In genomic region chr6:143103916-143104315, GRCh38 we compare ENCODE assay signal across 32 cellular contexts.
"Had no signal": no experiment of that assay in that cellular context is flagged by ENCODE, and none has a peak within 500 bp of the region (broad histone marks: within the 10 kb centered on the region; RNA-seq: fewer than 3 reads in every experiment).

No MANE protein-coding gene starts in this region.

- H3K9me3 Mint-ChIP-seq: activated B cell treated with CpG ODN at 0.5 μM for 24 hours; activated CD4-positive, alpha-beta memory T cell treated with anti-CD3 and anti-CD28 coated beads, Interleukin-2, amount 10 ng/mL, durations not matched to agents 7 days and 5 days; activated CD4-positive, alpha-beta T cell treated with anti-CD3 and anti-CD28 coated beads, Interleukin-2, amount 10 ng/mL, durations not matched to agents 7 days and 5 days; activated naive CD4-positive, alpha-beta T cell treated with anti-CD3 and anti-CD28 coated beads, Interleukin-2, amount 10 ng/mL, durations not matched to agents 7 days and 5 days; activated naive CD4-positive, alpha-beta T cell treated with anti-CD3 and anti-CD28 coated beads, Interleukin-2, amount 50 U/mL, for 24 hours; activated naive CD8-positive, alpha-beta T cell treated with anti-CD3 and anti-CD28 coated beads, Interleukin-2, amount 10 ng/mL, durations not matched to agents 7 days and 5 days; activated naive CD8-positive, alpha-beta T cell treated with anti-CD3 and anti-CD28 coated beads, Interleukin-2, amount 50 U/mL, for 24 hours; activated T-cell treated with anti-CD3 and anti-CD28 coated beads, Interleukin-2, amount 50 U/mL, for 24 hours; activated T-helper 2 cell treated with anti-CD3 and anti-CD28 coated beads, Interferon-gamma antibody, Interleukin-2, Interleukin-4, amounts not matched to agents 10 μg/mL and 5 μg/mL and 100 μg/mL, durations not matched to agents 14 hours and 24 hours and 36 hours; brain; central memory CD8-positive, alpha-beta T cell; T-helper 1 cell treated with Interleukin-12 subunit alpha and Interleukin-12 subunit beta and Interleukin-4 antibody, amounts not matched to agents 30 μg/mL and 1 μg/mL, for 36 hours; T-helper 2 cell treated with Interferon-gamma antibody and Interleukin-4, amounts not matched to agents 5 μg/mL and 100 μg/mL, for 36 hours had no signal

- H3K27me3 Mint-ChIP-seq: activated B cell treated with CpG ODN at 0.5 μM for 24 hours; activated CD4-positive, alpha-beta memory T cell treated with anti-CD3 and anti-CD28 coated beads, Interleukin-2, amount 10 ng/mL, durations not matched to agents 7 days and 5 days; activated CD4-positive, alpha-beta T cell treated with anti-CD3 and anti-CD28 coated beads for 36 hours; activated CD4-positive, alpha-beta T cell treated with anti-CD3 and anti-CD28 coated beads, Interleukin-2, amount 10 ng/mL, durations not matched to agents 7 days and 5 days; activated CD8-positive, alpha-beta memory T cell treated with anti-CD3 and anti-CD28 coated beads, Interleukin-2, amount 10 ng/mL, durations not matched to agents 7 days and 5 days; activated naive CD4-positive, alpha-beta T cell treated with anti-CD3 and anti-CD28 coated beads, Interleukin-2, amount 10 ng/mL, durations not matched to agents 7 days and 5 days; activated naive CD4-positive, alpha-beta T cell treated with anti-CD3 and anti-CD28 coated beads, Interleukin-2, amount 50 U/mL, for 24 hours; activated naive CD8-positive, alpha-beta T cell; activated naive CD8-positive, alpha-beta T cell treated with anti-CD3 and anti-CD28 coated beads, Interleukin-2, amount 10 ng/mL, durations not matched to agents 7 days and 5 days; activated T-cell treated with anti-CD3 and anti-CD28 coated beads, Interleukin-2, amount 50 U/mL, for 24 hours; brain; central memory CD8-positive, alpha-beta T cell had no signal

- H3K27ac Mint-ChIP-seq: activated B cell treated with CpG ODN at 0.5 μM for 24 hours; activated CD4-positive, alpha-beta memory T cell treated with anti-CD3 and anti-CD28 coated beads, Interleukin-2, amount 10 ng/mL, durations not matched to agents 7 days and 5 days; activated CD4-positive, alpha-beta T cell treated with anti-CD3 and anti-CD28 coated beads for 36 hours; activated CD4-positive, alpha-beta T cell treated with anti-CD3 and anti-CD28 coated beads, Interleukin-2, amount 10 ng/mL, durations not matched to agents 7 days and 5 days; activated CD8-positive, alpha-beta memory T cell treated with anti-CD3 and anti-CD28 coated beads, Interleukin-2, amount 10 ng/mL, durations not matched to agents 7 days and 5 days; activated CD8-positive, alpha-beta T cell treated with anti-CD3 and anti-CD28 coated beads, Interleukin-2, amount 10 ng/mL, durations not matched to agents 7 days and 5 days; activated naive CD4-positive, alpha-beta T cell treated with anti-CD3 and anti-CD28 coated beads, Interleukin-2, amount 10 ng/mL, durations not matched to agents 7 days and 5 days; activated naive CD4-positive, alpha-beta T cell treated with anti-CD3 and anti-CD28 coated beads, Interleukin-2, amount 50 U/mL, for 24 hours; activated naive CD8-positive, alpha-beta T cell; activated naive CD8-positive, alpha-beta T cell treated with anti-CD3 and anti-CD28 coated beads, Interleukin-2, amount 10 ng/mL, durations not matched to agents 7 days and 5 days; activated naive CD8-positive, alpha-beta T cell treated with anti-CD3 and anti-CD28 coated beads, Interleukin-2, amount 50 U/mL, for 24 hours; activated T-cell treated with anti-CD3 and anti-CD28 coated beads, Interleukin-2, amount 50 U/mL, for 24 hours; activated T-helper 2 cell treated with anti-CD3 and anti-CD28 coated beads, Interferon-gamma antibody, Interleukin-2, Interleukin-4, amounts not matched to agents 10 μg/mL and 5 μg/mL and 100 μg/mL, durations not matched to agents 14 hours and 24 hours and 36 hours; brain; T-helper 1 cell treated with Interleukin-12 subunit alpha and Interleukin-12 subunit beta and Interleukin-4 antibody, amounts not matched to agents 30 μg/mL and 1 μg/mL, for 36 hours; T-helper 2 cell treated with Interferon-gamma antibody and Interleukin-4, amounts not matched to agents 5 μg/mL and 100 μg/mL, for 36 hours had no signal

- ATAC-seq: activated CD4-positive, alpha-beta T cell treated with anti-CD3 and anti-CD28 coated beads for 36 hours; activated CD8-positive, alpha-beta memory T cell treated with anti-CD3 and anti-CD28 coated beads, Interleukin-2, amount 10 ng/mL, durations not matched to agents 7 days and 5 days; activated CD8-positive, alpha-beta T cell treated with anti-CD3 and anti-CD28 coated beads, Interleukin-2, amount 10 ng/mL, durations not matched to agents 7 days and 5 days; activated naive CD8-positive, alpha-beta T cell treated with anti-CD3 and anti-CD28 coated beads, Interleukin-2, amount 50 U/mL, for 24 hours had no signal

- DNase-seq: activated B cell treated with CpG ODN at 0.5 μM for 24 hours; activated CD4-positive, alpha-beta memory T cell treated with anti-CD3 and anti-CD28 coated beads, Interleukin-2, amount 10 ng/mL, durations not matched to agents 7 days and 5 days; activated CD4-positive, alpha-beta T cell treated with anti-CD3 and anti-CD28 coated beads for 36 hours; activated CD4-positive, alpha-beta T cell treated with anti-CD3 and anti-CD28 coated beads for 48 hours; activated CD4-positive, alpha-beta T cell treated with anti-CD3 and anti-CD28 coated beads, Interleukin-2, amount 10 ng/mL, durations not matched to agents 7 days and 5 days; activated CD4-positive, alpha-beta T cell treated with anti-CD3 and anti-CD28 coated beads, Interleukin-2, amount 50 U/mL, for 48 hours; activated CD4-positive, CD25-positive, alpha-beta regulatory T cell treated with anti-CD3 and anti-CD28 coated beads, Interleukin-2, amount 50 U/mL, for 72 hours; activated CD8-positive, alpha-beta memory T cell treated with anti-CD3 and anti-CD28 coated beads for 24 hours; activated CD8-positive, alpha-beta memory T cell treated with anti-CD3 and anti-CD28 coated beads, Interleukin-2, amount 10 ng/mL, durations not matched to agents 7 days and 5 days; activated CD8-positive, alpha-beta memory T cell treated with anti-CD3 and anti-CD28 coated beads, Interleukin-2, amount 50 U/mL, for 48 hours; activated CD8-positive, alpha-beta T cell treated with anti-CD3 and anti-CD28 coated beads, Interleukin-2, amount 10 ng/mL, durations not matched to agents 7 days and 5 days; activated effector memory CD4-positive, alpha-beta T cell treated with Interleukin-2 at 50 U/mL for 16 hours; activated gamma-delta T cell; activated naive CD4-positive, alpha-beta T cell treated with anti-CD3 and anti-CD28 coated beads, Interleukin-2, amount 10 ng/mL, durations not matched to agents 7 days and 5 days; activated naive CD4-positive, alpha-beta T cell treated with Interleukin-2 at 50 U/mL for 16 hours; activated naive CD8-positive, alpha-beta T cell treated with anti-CD3 and anti-CD28 coated beads, Interleukin-2, amount 10 ng/mL, durations not matched to agents 7 days and 5 days; activated naive CD8-positive, alpha-beta T cell treated with anti-CD3 and anti-CD28 coated beads, Interleukin-2, amount 50 U/mL, for 24 hours; activated T-cell treated with anti-CD3 and anti-CD28 coated beads, Interleukin-2, amount 50 U/mL, for 24 hours; activated T-cell treated with anti-CD3 and anti-CD28 coated beads, Interleukin-2, amount 50 U/mL, for 48 hours; amygdala; anterior cingulate cortex; caudate nucleus; cerebellar nuclear complex; T-helper 1 cell; T-helper 9 cell had no signal

- H3K36me3 Mint-ChIP-seq: activated CD8-positive, alpha-beta memory T cell treated with anti-CD3 and anti-CD28 coated beads, Interleukin-2, amount 10 ng/mL, durations not matched to agents 7 days and 5 days; activated naive CD8-positive, alpha-beta T cell treated with anti-CD3 and anti-CD28 coated beads, Interleukin-2, amount 10 ng/mL, durations not matched to agents 7 days and 5 days had no signal

- H3K4me1 Mint-ChIP-seq: activated CD8-positive, alpha-beta memory T cell treated with anti-CD3 and anti-CD28 coated beads, Interleukin-2, amount 10 ng/mL, durations not matched to agents 7 days and 5 days; activated naive CD4-positive, alpha-beta T cell treated with anti-CD3 and anti-CD28 coated beads, Interleukin-2, amount 50 U/mL, for 24 hours; activated naive CD8-positive, alpha-beta T cell treated with anti-CD3 and anti-CD28 coated beads, Interleukin-2, amount 10 ng/mL, durations not matched to agents 7 days and 5 days; activated naive CD8-positive, alpha-beta T cell treated with anti-CD3 and anti-CD28 coated beads, Interleukin-2, amount 50 U/mL, for 24 hours; central memory CD8-positive, alpha-beta T cell had no signal

- H3K4me3 Mint-ChIP-seq: activated B cell treated with CpG ODN at 0.5 μM for 24 hours; activated CD4-positive, alpha-beta memory T cell treated with anti-CD3 and anti-CD28 coated beads, Interleukin-2, amount 10 ng/mL, durations not matched to agents 7 days and 5 days; activated CD4-positive, alpha-beta T cell treated with anti-CD3 and anti-CD28 coated beads for 36 hours; activated CD4-positive, alpha-beta T cell treated with anti-CD3 and anti-CD28 coated beads, Interleukin-2, amount 10 ng/mL, durations not matched to agents 7 days and 5 days; activated CD8-positive, alpha-beta memory T cell treated with anti-CD3 and anti-CD28 coated beads, Interleukin-2, amount 10 ng/mL, durations not matched to agents 7 days and 5 days; activated CD8-positive, alpha-beta T cell treated with anti-CD3 and anti-CD28 coated beads, Interleukin-2, amount 10 ng/mL, durations not matched to agents 7 days and 5 days; activated naive CD4-positive, alpha-beta T cell treated with anti-CD3 and anti-CD28 coated beads, Interleukin-2, amount 10 ng/mL, durations not matched to agents 7 days and 5 days; activated naive CD4-positive, alpha-beta T cell treated with anti-CD3 and anti-CD28 coated beads, Interleukin-2, amount 50 U/mL, for 24 hours; activated naive CD8-positive, alpha-beta T cell; activated naive CD8-positive, alpha-beta T cell treated with anti-CD3 and anti-CD28 coated beads, Interleukin-2, amount 10 ng/mL, durations not matched to agents 7 days and 5 days; activated naive CD8-positive, alpha-beta T cell treated with anti-CD3 and anti-CD28 coated beads, Interleukin-2, amount 50 U/mL, for 24 hours; activated T-cell treated with anti-CD3 and anti-CD28 coated beads, Interleukin-2, amount 50 U/mL, for 24 hours; brain; central memory CD8-positive, alpha-beta T cell; T-helper 1 cell treated with Interleukin-12 subunit alpha and Interleukin-12 subunit beta and Interleukin-4 antibody, amounts not matched to agents 30 μg/mL and 1 μg/mL, for 36 hours; T-helper 2 cell treated with Interferon-gamma antibody and Interleukin-4, amounts not matched to agents 5 μg/mL and 100 μg/mL, for 36 hours had no signal
